In the genomic region with DNA sequence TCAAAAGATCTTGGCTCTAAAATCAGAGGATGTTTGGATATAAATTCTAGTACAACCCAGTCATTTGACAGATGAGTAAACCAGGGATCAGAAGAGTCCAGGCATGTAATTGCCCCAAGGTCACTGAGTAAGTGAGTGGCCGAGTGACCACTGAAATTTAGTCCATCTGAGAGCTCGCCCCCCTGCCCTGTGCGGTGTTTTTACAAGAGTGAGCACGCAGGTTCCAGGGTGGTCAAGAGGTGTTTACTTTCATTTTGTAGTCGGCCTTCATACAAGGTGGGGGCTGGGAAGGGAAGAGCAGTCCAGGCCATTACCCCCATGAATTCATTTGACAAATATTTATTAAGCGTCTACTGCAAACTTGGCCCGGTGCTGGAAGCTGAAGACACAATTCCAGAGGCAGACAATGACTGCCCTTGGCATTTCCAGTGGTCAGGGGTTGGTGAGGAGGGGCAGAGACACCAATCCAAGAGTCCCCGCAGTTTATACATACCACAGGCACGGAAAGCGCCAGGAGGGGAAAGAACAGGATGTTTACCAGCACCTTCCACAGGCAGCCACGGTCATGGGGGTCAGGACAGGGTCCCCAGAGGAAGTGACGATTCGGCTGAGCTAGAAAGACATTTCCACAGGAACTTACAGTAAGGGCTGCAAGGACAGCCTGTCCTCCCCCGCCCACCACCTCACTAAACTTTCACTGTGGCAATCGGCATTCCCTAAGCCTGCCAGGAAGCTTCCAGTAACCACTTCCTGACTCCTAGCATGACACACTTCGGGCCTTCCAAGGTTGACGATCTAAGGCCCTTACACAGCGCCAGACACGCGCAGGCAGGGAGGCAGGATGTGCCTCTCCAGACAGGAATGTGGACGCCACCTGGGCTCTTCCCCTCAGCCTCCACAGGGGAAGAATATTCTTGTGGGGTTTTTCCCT, we compare ENCODE assay signal across 8 cellular contexts. TPM values are rescaled to one million over a fixed set of nuclear protein-coding genes. Genes with fewer than 3 reads are reported as not detected.
A peak's percentile ranks its signal among the peaks of the same experiment; 100 is the strongest.
DNase-seq lines count a peak whose midpoint lies in the region; ATAC-seq and TF ChIP-seq lines count a peak whose summit lies in the region.

No MANE protein-coding gene starts in this region.

- peak overlapping the region; percentile 96 to 98 for H4K8ac ChIP-seq in IMR-90 (ENCODE audit: low read depth in 2 of 2, low read length in 2 of 2)

- peak overlapping the region; percentile 95 for H2AK9ac ChIP-seq in IMR-90 (replicated peaks; ENCODE audit: low read depth, low read length, poor library complexity)

- peak; percentile 87 for DNase-seq in AG08396 (ENCODE audit: low spot score)
- peak; percentile 100 for DNase-seq in IMR-90
- peak; percentile 99 for DNase-seq in kidney tubule cell (ENCODE audit: low spot score)
- no peak for DNase-seq in stimulated activated naive CD8-positive, alpha-beta T cell treated with anti-CD3 and anti-CD28 coated beads, Interleukin-15, amount 100 ng/mL, for 72 hours
- DNase-seq in BE2C = no peak
- no peak for DNase-seq in SHP77 treated with DMSO at 0.1 percent for 48 hours (lab: John Stamatoyannopoulos, UW)
- no peak for DNase-seq in AML-193 (lab: John Stamatoyannopoulos, UW)

- no peaks in the 10 kb centered on the region for H3K27me3 ChIP-seq in IMR-90 (ENCODE audit: control insufficient read depth, insufficient read depth, low read length)
- H3K27me3 ChIP-seq in BE2C = no peaks in the 10 kb centered on the region

- H3K79me1 ChIP-seq in IMR-90 (ENCODE audit: low read depth in 1 of 2, low read length in 2 of 2) = peaks cover 0 to 34% of the 10 kb centered on the region in 2 experiments; a peak in 2 of 4 replicates

- no peaks in the 10 kb centered on the region for H3K9me3 ChIP-seq in IMR-90 (ENCODE audit: control insufficient read depth, insufficient read depth, low read length)
- no peaks in the 10 kb centered on the region for H3K9me3 ChIP-seq in BE2C

- intact Hi-C loops in IMR-90 (cut with micrococcal nuclease) = loop anchor here (5.0 to 10.0 kb wide), 3 partner anchors 75 to 252 kb away; a partner anchor contains a TSS

- TF ChIP-seq POLR2A in IMR-90 (IDR thresholded peaks at IDR 0.05; ENCODE audit: low read depth, low read length) = peak; percentile 75

- no peak for TF ChIP-seq RAD21 in IMR-90 (IDR thresholded peaks at IDR 0.05; ENCODE audit: low read length)

- POLR2A ChIA-PET in IMR-90 (lab: Charles Lee; ENCODE audit: unreplicated experiment) = interaction anchor here (1.0 to 2.5 kb wide), 2 partner anchors 15 to 19 kb away, joined by 3 to 37 read pairs; a partner anchor contains a TSS

- peaks cover 53% of the 10 kb centered on the region for H3K4me1 Mint-ChIP-seq in brain
- peaks cover 58% of the 10 kb centered on the region for H3K4me1 Mint-ChIP-seq in stimulated activated naive CD8-positive, alpha-beta T cell treated with anti-CD3 and anti-CD28 coated beads, Interleukin-15, amount 100 ng/mL, for 72 hours

- H3K27ac ChIP-seq in IMR-90 (ENCODE audit: insufficient read depth, low read length) = peak overlapping the region; percentile 99

- no peaks in the 10 kb centered on the region for H3K36me3 Mint-ChIP-seq in brain

- peak overlapping the region; percentile 97 for H2AK5ac ChIP-seq in IMR-90 (ENCODE audit: low read depth, low read length)

- peak overlapping the region; percentile 99; the same call in 1 of the 2 replicates for H3K23ac ChIP-seq in IMR-90 (ENCODE audit: low read depth, low read length)

- peaks cover 30% of the 10 kb centered on the region for H3K4me1 ChIP-seq in IMR-90 (ENCODE audit: control insufficient read depth, insufficient read depth, low read length)
- H3K4me1 ChIP-seq in BE2C = peaks cover 3% of the 10 kb centered on the region; the same call in 1 of the 2 replicates

- peak overlapping the region; percentile 24 to 95 (median 72) for H3K27ac Mint-ChIP-seq in brain
- H3K27ac Mint-ChIP-seq in stimulated activated naive CD8-positive, alpha-beta T cell treated with anti-CD3 and anti-CD28 coated beads, Interleukin-15, amount 100 ng/mL, for 72 hours = peak overlapping the region; percentile 57 to 78

- no TSS peak for BruUV-seq in IMR-90 (replicated peaks; lab: Mats Ljungman, UMichigan)

- H3K4me3 Mint-ChIP-seq in brain = peak overlapping the region; percentile 15 to 76 (median 38)
- peak overlapping the region; percentile 90 to 97 for H3K4me3 Mint-ChIP-seq in stimulated activated naive CD8-positive, alpha-beta T cell treated with anti-CD3 and anti-CD28 coated beads, Interleukin-15, amount 100 ng/mL, for 72 hours

- peak overlapping the region; percentile 4; the same call in 1 of the 2 replicates for H3K4me3 ChIP-seq in IMR-90 (ENCODE audit: insufficient read depth, low read depth, low read length)
- no peak overlapping the region for H3K4me3 ChIP-seq in BE2C (ENCODE audit: low read depth, low read length)

- H3K14ac ChIP-seq in IMR-90 (replicated peaks; ENCODE audit: low read depth, low read length) = peak overlapping the region; percentile 99

- H2BK120ac ChIP-seq in IMR-90 (ENCODE audit: low read depth, low read length) = peak overlapping the region; percentile 97

- peak overlapping the region; percentile 99 for H3K4ac ChIP-seq in IMR-90 (ENCODE audit: low read depth, low read length)

- H2BK5ac ChIP-seq in IMR-90 (ENCODE audit: low read depth, low read length, poor library complexity, severe bottlenecking) = peak overlapping the region; percentile 95

- WGBS in IMR-90 (ENCODE audit: extremely low coverage in 2 of 2, insufficient read length in 1 of 2), 2 experiments = 0% methylated on average over 2 of the region's 21 CpGs; no CpG with 5 or more reads in 1 of the 2 experiments

- peak overlapping the region; percentile 87 for H2AFZ ChIP-seq in IMR-90 (replicated peaks; ENCODE audit: low read length, poor library complexity)

- H3K36me3 ChIP-seq in IMR-90 (ENCODE audit: control insufficient read depth, insufficient read depth, low read length) (no peaks in the 10 kb centered on the region), BE2C (no peaks in the 10 kb centered on the region)

- H4K5ac ChIP-seq in IMR-90 (ENCODE audit: low read depth, low read length) = peak overlapping the region; percentile 97

- CTCF ChIA-PET in IMR-90 (lab: Yijun Ruan, JAX) = interaction anchor here (0.8 kb wide), 1 partner anchor 102 kb away, joined by 3 read pairs; no protein-coding TSS in a partner anchor

- peaks cover 0 to 6% (median 1%) of the 10 kb centered on the region in 5 experiments for H3K9me3 Mint-ChIP-seq in brain
- H3K9me3 Mint-ChIP-seq in stimulated activated naive CD8-positive, alpha-beta T cell treated with anti-CD3 and anti-CD28 coated beads, Interleukin-15, amount 100 ng/mL, for 72 hours = no peaks in the 10 kb centered on the region

- peak overlapping the region; percentile 92 for H3K56ac ChIP-seq in IMR-90 (ENCODE audit: extremely low read depth, insufficient read depth, low read length)

- dilution Hi-C loops in IMR-90 (cut with HindIII; ENCODE audit: low sequenced_read_pairs, unreplicated experiment) = no loop called here

- peaks cover 11% of the 10 kb centered on the region for H4K20me1 ChIP-seq in IMR-90 (ENCODE audit: insufficient read depth, low read length)

- H3K9ac ChIP-seq in IMR-90 (ENCODE audit: low read depth, low read length) = peak overlapping the region; percentile 83

- H3K18ac ChIP-seq in IMR-90 (ENCODE audit: low read depth, low read length) = peak overlapping the region; percentile 28

- peak overlapping the region; percentile 64 for H3K4me2 ChIP-seq in IMR-90 (ENCODE audit: low read depth, low read length)

- TF ChIP-seq CTCF in IMR-90 (conservative IDR thresholded peaks at IDR 0.05; ENCODE audit: low read depth, low read length) (no peak), brain (conservative IDR thresholded peaks at IDR 0.05) (no peak), BE2C (IDR thresholded peaks at IDR 0.05; ENCODE audit: low read depth, low read length) (no peak)

- H3K27me3 Mint-ChIP-seq in brain = peaks cover 41% of the 10 kb centered on the region
- no peaks in the 10 kb centered on the region for H3K27me3 Mint-ChIP-seq in stimulated activated naive CD8-positive, alpha-beta T cell treated with anti-CD3 and anti-CD28 coated beads, Interleukin-15, amount 100 ng/mL, for 72 hours

- H4K91ac ChIP-seq in IMR-90 (ENCODE audit: insufficient read depth, low read depth, low read length) = peak overlapping the region; percentile 98

- peak; percentile 32 for ATAC-seq in IMR-90 (ENCODE audit: low read depth)
- ATAC-seq in stimulated activated naive CD8-positive, alpha-beta T cell treated with anti-CD3 and anti-CD28 coated beads, Interleukin-15, amount 100 ng/mL, for 72 hours = no peak

- in situ Hi-C loops in IMR-90 (cut with MboI; ENCODE audit: low sequenced_read_pairs) = no loop called here

- H3K9me1 ChIP-seq in IMR-90 (ENCODE audit: insufficient read depth, low read length) = peaks cover 22% of the 10 kb centered on the region

- peak overlapping the region; percentile 97; the same call in 2 of the 3 replicates for H2BK15ac ChIP-seq in IMR-90 (ENCODE audit: low read depth, low read length)

- peak overlapping the region; percentile 96 for H2BK20ac ChIP-seq in IMR-90 (ENCODE audit: low read depth, low read length)

RNA-seq across cellular contexts. Expression of a gene that starts 1.4 kb away (rescaled TPM):
- total RNA-seq in IMR-90 (2012; rRNA removed) = 25.5 and 55.5 TPM in 2 replicates
- polyA plus RNA-seq in IMR-90 (2012; rRNA removed) (588 and 621 TPM in 2 replicates), brain (ENCODE audit: insufficient read depth, low read depth, low replicate concordance) (280 TPM)
- 222 and 299 TPM in 2 replicates for polyA plus RNA-seq in IMR-90 (2012; cell fraction: cytosol; rRNA removed)
- 139 and 191 TPM in 2 replicates for polyA plus RNA-seq in IMR-90 (2012; cell fraction: nucleus; rRNA removed; ENCODE audit: low replicate concordance)
- polyA plus RNA-seq in BE2C (2012; ENCODE audit: insufficient read depth, insufficient read length, low read depth) = 30.8 TPM

RNA-seq across cellular contexts. Expression of a gene that starts 17.6 kb away (rescaled TPM):
- total RNA-seq in IMR-90 (2012; rRNA removed) = not detected in 2 replicates
- polyA plus RNA-seq in IMR-90 (2012; rRNA removed) (0.62 and 0.70 TPM in 2 replicates), brain (ENCODE audit: insufficient read depth, low read depth, low replicate concordance) (874 TPM)
- polyA plus RNA-seq in IMR-90 (2012; cell fraction: cytosol; rRNA removed) = 0.79 and 1.2 TPM in 2 replicates
- 0.19 TPM in 1 of 2 replicates, not detected in the other for polyA plus RNA-seq in IMR-90 (2012; cell fraction: nucleus; rRNA removed; ENCODE audit: low replicate concordance)
- polyA plus RNA-seq in BE2C (2012; ENCODE audit: insufficient read depth, insufficient read length, low read depth) = not detected

RNA-seq across cellular contexts. Expression of a gene that starts 18.6 kb away (rescaled TPM):
- total RNA-seq in IMR-90 (2012; rRNA removed) = 137 and 166 TPM in 2 replicates
- polyA plus RNA-seq in IMR-90 (2012; rRNA removed) = 733 and 821 TPM in 2 replicates
- 236 and 418 TPM in 2 replicates for polyA plus RNA-seq in IMR-90 (2012; cell fraction: cytosol; rRNA removed)
- 56.6 and 97.9 TPM in 2 replicates for polyA plus RNA-seq in IMR-90 (2012; cell fraction: nucleus; rRNA removed; ENCODE audit: low replicate concordance)
- 112 TPM for polyA plus RNA-seq in brain (ENCODE audit: insufficient read depth, low read depth, low replicate concordance)
- polyA plus RNA-seq in BE2C (2012; ENCODE audit: insufficient read depth, insufficient read length, low read depth) = not detected

RNA-seq across cellular contexts. Expression of a gene that starts 25.5 kb away (rescaled TPM):
- not detected in 2 replicates for total RNA-seq in IMR-90 (2012; rRNA removed)
- 0.10 TPM in 1 of 2 replicates, not detected in the other for polyA plus RNA-seq in IMR-90 (2012; rRNA removed)
- polyA plus RNA-seq in IMR-90 (2012; cell fraction: cytosol; rRNA removed) = not detected in 2 replicates
- polyA plus RNA-seq in IMR-90 (2012; cell fraction: nucleus; rRNA removed; ENCODE audit: low replicate concordance) = not detected in 2 replicates
- polyA plus RNA-seq in brain (ENCODE audit: insufficient read depth, low read depth, low replicate concordance) = 33.3 TPM
- not detected for polyA plus RNA-seq in BE2C (2012; ENCODE audit: insufficient read depth, insufficient read length, low read depth)

RNA-seq across cellular contexts. Expression of a gene that starts 31.5 kb away (rescaled TPM):
- 1.9 TPM in 1 of 2 replicates, not detected in the other for total RNA-seq in IMR-90 (2012; rRNA removed)
- 0.60 and 1.6 TPM in 2 replicates for polyA plus RNA-seq in IMR-90 (2012; rRNA removed)
- polyA plus RNA-seq in IMR-90 (2012; cell fraction: cytosol; rRNA removed) = 0.55 and 0.92 TPM in 2 replicates
- 0.87 TPM in 1 of 2 replicates, not detected in the other for polyA plus RNA-seq in IMR-90 (2012; cell fraction: nucleus; rRNA removed; ENCODE audit: low replicate concordance)
- polyA plus RNA-seq in brain (ENCODE audit: insufficient read depth, low read depth, low replicate concordance) = 2.2 TPM
- polyA plus RNA-seq in BE2C (2012; ENCODE audit: insufficient read depth, insufficient read length, low read depth) = not detected

Comparison
In these comparisons a context has a peak if more than half of its experiments do, and no peak if none do; other contexts are left out.
1. DNase-seq: peak in AG08396 (single experiment), IMR-90 (single experiment) and kidney tubule cell (single experiment); none in stimulated activated naive CD8-positive, alpha-beta T cell treated with anti-CD3 and anti-CD28 coated beads, Interleukin-15, amount 100 ng/mL, for 72 hours (0 of 2), BE2C (single experiment), SHP77 treated with DMSO at 0.1 percent for 48 hours (single experiment) and AML-193 (0 of 2).
2. RNA of a gene that starts 17.6 kb away (polyA plus RNA-seq): 874 TPM in brain (single experiment); 0.19 to 1.2 TPM in IMR-90; every median in the first group is over 100 times any median in the second.